ENCODE assay signal across 8 cellular contexts in genomic region chr15:89400121-89400996, GRCh38.
DNase-seq lines count a peak whose midpoint lies in the region; ATAC-seq, FAIRE-seq and TF ChIP-seq lines count a peak whose summit lies in the region.

No MANE protein-coding gene starts in this region.

- TF ChIP-seq CTCF in esophagus squamous epithelium (IDR thresholded peaks at IDR 0.05) (no peak), foreskin fibroblast (IDR thresholded peaks at IDR 0.05; ENCODE audit: low read depth, low read length) (no peak)

- H3K4me3 ChIP-seq in esophagus squamous epithelium (peak overlapping the region; percentile 9 to 62 (median 36)), foreskin fibroblast (ENCODE audit: low read depth in 1 of 2, low read length in 2 of 2) (no peak overlapping the region)

- FAIRE-seq in H54 (lab: Jason Lieb, UNC) = no peak

- no peak for TF ChIP-seq POLR2A in esophagus squamous epithelium (IDR thresholded peaks at IDR 0.05)
- no peak for TF ChIP-seq POLR2A in H54 (IDR thresholded peaks at IDR 0.05; ENCODE audit: low read depth, low read length)

- H3K4me1 ChIP-seq in esophagus squamous epithelium = peaks cover 15 to 29% (median 18%) of the 10 kb centered on the region in 3 donors

- H3K27me3 ChIP-seq in esophagus squamous epithelium = peaks cover 14 to 98% (median 48%) of the 10 kb centered on the region in 4 donors

- in situ Hi-C loops in Caki2 (cut with HindIII; ENCODE audit: low pct_unique_long_range_greater_than_20kb, low sequenced_read_pairs) = no loop called here

- no peaks in the 10 kb centered on the region for H3K9me3 ChIP-seq in esophagus squamous epithelium

- H3K36me3 ChIP-seq in esophagus squamous epithelium = no peaks in the 10 kb centered on the region

- DNase-seq in Caki2 (ENCODE audit: low read depth) (peak; percentile 36), NCI-H748 treated with DMSO at 0.1 percent for 48 hours (lab: John Stamatoyannopoulos, UW) (peak; percentile 16), esophagus squamous epithelium (lab: John Stamatoyannopoulos, UW) (no peak), NCI-H1048 (lab: John Stamatoyannopoulos, UW) (no peak), foreskin fibroblast (no peak), H54 (ENCODE audit: insufficient read length, low spot score) (no peak), HPDE6-E6E7 (ENCODE audit: extremely low spot score) (no peak)

- WGBS in esophagus squamous epithelium, 2 donors = 33 to 51% methylated on average over 6 to 9 of the region's 58 CpGs

- peak; percentile 25 for ATAC-seq in GM21447 (IDR thresholded peaks at IDR 0.05; ENCODE audit: unreplicated experiment)

- intact Hi-C loops in esophagus squamous epithelium (cut with DNase I) = no loop called here

- H3K27ac ChIP-seq in esophagus squamous epithelium = no peak overlapping the region

Comparison
In these comparisons a context has a peak if more than half of its experiments do, and no peak if none do; other contexts are left out.
1. DNase-seq: peak in Caki2 (single experiment) and NCI-H748 treated with DMSO at 0.1 percent for 48 hours (single experiment); none in esophagus squamous epithelium (single experiment), NCI-H1048 (single experiment), foreskin fibroblast (0 of 2), H54 (single experiment) and HPDE6-E6E7 (single experiment).
2. H3K4me3 ChIP-seq: peak in esophagus squamous epithelium (4 of 4); none in foreskin fibroblast (0 of 2).